In the genomic region with DNA sequence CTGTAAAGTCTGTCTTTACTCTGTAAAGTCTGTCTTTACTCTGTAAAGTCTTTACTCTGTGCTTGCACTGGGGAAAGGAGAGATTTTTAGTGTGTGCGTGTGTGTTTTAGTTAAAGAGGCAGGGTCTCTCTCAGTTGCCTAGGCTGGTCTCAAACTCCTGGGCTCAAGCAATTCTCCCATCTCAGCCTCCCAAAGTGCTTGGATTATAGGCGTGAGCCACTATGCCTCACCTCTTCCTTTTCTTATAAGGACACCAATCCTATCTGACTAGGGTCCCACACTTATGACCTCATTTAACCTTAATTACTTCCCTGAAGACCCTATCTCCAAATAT, we compare ENCODE assay signal across 12 cellular contexts.
DNase-seq lines count a peak whose midpoint lies in the region; ATAC-seq, FAIRE-seq and TF ChIP-seq lines count a peak whose summit lies in the region.
"Had no signal": no experiment of that assay in that cellular context is flagged by ENCODE, and none has a peak within 500 bp of the region (broad histone marks: within the 10 kb centered on the region; RNA-seq: fewer than 3 reads in every experiment).

No MANE protein-coding gene starts in this region.

- no peak for TF ChIP-seq POLR2A in A549 (IDR thresholded peaks at IDR 0.05; ENCODE audit: low read length)
- TF ChIP-seq POLR2A in testis (IDR thresholded peaks at IDR 0.05): no peak

- H3F3A ChIP-seq in GM23248 (ENCODE audit: insufficient read depth): no peaks in the 10 kb centered on the region
- no peaks in the 10 kb centered on the region for H3F3A ChIP-seq in PC-3 (ENCODE audit: low read length, unreplicated experiment)

- 0 out of 2 replicates have a peak overlapping the region, but pooled peaks have one; percentile 42 for H2AFZ ChIP-seq in GM23248
- H2AFZ ChIP-seq in PC-3 (ENCODE audit: low read length): no peak overlapping the region

- no peaks in the 10 kb centered on the region for H4K20me1 ChIP-seq in GM23248 (ENCODE audit: insufficient read depth)
- H4K20me1 ChIP-seq in PC-3 (ENCODE audit: low read length): no peaks in the 10 kb centered on the region

- TF ChIP-seq CTCF in A549 (IDR thresholded peaks at IDR 0.05): peak; percentile 28
- TF ChIP-seq CTCF in PC-3 (conservative IDR thresholded peaks at IDR 0.05; ENCODE audit: low read depth, low read length): 0 out of 2 replicates have a peak, but pooled peaks have one; percentile 22
- peak; percentile 2 for TF ChIP-seq CTCF in foreskin fibroblast (IDR thresholded peaks at IDR 0.05; ENCODE audit: low read depth, low read length)
- TF ChIP-seq CTCF in testis (IDR thresholded peaks at IDR 0.05): no peak

- H3K36me3 ChIP-seq in GM23248 (ENCODE audit: low read depth): no peaks in the 10 kb centered on the region
- no peaks in the 10 kb centered on the region for H3K36me3 ChIP-seq in PC-3 (ENCODE audit: low read depth, low read length)
- no peaks in the 10 kb centered on the region for H3K36me3 ChIP-seq in testis (ENCODE audit: low read depth, missing control alignments)

- FAIRE-seq in A549 (lab: Jason Lieb, UNC): no peak

- in situ Hi-C loops in GM23248 (cut with MboI): no loop called here

- H3K4me2 ChIP-seq in A549: no peak overlapping the region
- no peak overlapping the region for H3K4me2 ChIP-seq in GM23248 (ENCODE audit: unreplicated experiment)
- no peak overlapping the region for H3K4me2 ChIP-seq in PC-3 (ENCODE audit: low read length)

- no peak overlapping the region for H3K27ac ChIP-seq in A549
- H3K27ac ChIP-seq in GM23248: no peak overlapping the region
- H3K27ac ChIP-seq in PC-3 (ENCODE audit: low read length): no peak overlapping the region
- no peak overlapping the region for H3K27ac ChIP-seq in testis

- no peak; a peak in 2 of 5 replicates for TF ChIP-seq RAD21 in A549 (conservative IDR thresholded peaks at IDR 0.05 in 1 of 2, IDR thresholded peaks at IDR 0.05 in 1 of 2)

- WGBS in A549 (ENCODE audit: missing lambda C conversion rate): 24% methylated on average over 2 of the region's 2 CpGs
- 36 to 41% methylated on average over 2 of the region's 2 CpGs for WGBS in GM23248 (ENCODE audit: low coverage in 1 of 2, low lambda C conversion rate in 2 of 2, missing lambda C conversion rate in 2 of 2), 2 experiments
- whole genome bisulfite sequencing in testis, 2 donors: 70 to 84% methylated on average over 2 of the region's 2 CpGs

- DNase-seq in A549 (ENCODE audit: low read depth in 1 of 2, low spot score in 1 of 2) (no peak), GM23248 (no peak), PC-3 (no peak), foreskin fibroblast (no peak), COLO668 (lab: John Stamatoyannopoulos, UW; ENCODE audit: unreplicated experiment) (no peak), AG20443 (ENCODE audit: low spot score) (no peak), testis (no peak)
- no peak for DNase-seq in stimulated activated CD4-positive, alpha-beta T cell treated with anti-CD3 and anti-CD28 coated beads, Interleukin-2, amount 100 ng/mL, for 24 hours
- DNase-seq: DMS79, NCI-H1694 treated with DMSO at 0.1 percent for 48 hours, NCI-H226, NCI-H524 treated with DMSO at 0.1 percent for 48 hours had no signal

- no peaks in the 10 kb centered on the region for H3K27me3 ChIP-seq in GM23248 (replicated peaks; ENCODE audit: insufficient read depth)
- H3K27me3 ChIP-seq in PC-3 (ENCODE audit: low read length): no peaks in the 10 kb centered on the region
- H3K27me3 ChIP-seq in testis: no peaks in the 10 kb centered on the region

- CTCF ChIA-PET in A549 (lab: Yijun Ruan, JAX) (interaction anchor here (0.8 to 3.8 kb wide), 5 partner anchors 16 to 555 kb away, joined by 3 to 17 read pairs (median 3); no protein-coding TSS in a partner anchor), PC-3 (lab: Charles Lee) (no interaction called here)

- peaks cover 8% of the 10 kb centered on the region; the same call in 2 of the 3 replicates for H3K4me1 ChIP-seq in A549
- no peaks in the 10 kb centered on the region for H3K4me1 ChIP-seq in GM23248 (ENCODE audit: insufficient read depth)
- H3K4me1 ChIP-seq in PC-3 (ENCODE audit: insufficient read depth, low read length): peaks cover 5% of the 10 kb centered on the region
- H3K4me1 ChIP-seq in testis: no peaks in the 10 kb centered on the region

- intact Hi-C loops in PC-3 (cut with micrococcal nuclease) (loop anchor here (1.0 to 5.0 kb wide), 2 partner anchors 37 to 646 kb away; no protein-coding TSS in a partner anchor), testis (cut with DNase I; ENCODE audit: low total_unique reads) (no loop called here)

- H3K9me2 ChIP-seq in GM23248 (ENCODE audit: insufficient read depth) (no peaks in the 10 kb centered on the region), PC-3 (replicated peaks; ENCODE audit: low read length) (no peaks in the 10 kb centered on the region)

- no peak overlapping the region for H3K4me3 ChIP-seq in A549
- no peak overlapping the region for H3K4me3 ChIP-seq in GM23248
- H3K4me3 ChIP-seq in PC-3 (ENCODE audit: low read length): no peak overlapping the region
- H3K4me3 ChIP-seq in foreskin fibroblast (ENCODE audit: low read depth in 1 of 2, low read length in 2 of 2): no peak overlapping the region
- no peak overlapping the region for H3K4me3 ChIP-seq in testis

- POLR2A ChIA-PET in A549 (lab: Yijun Ruan, JAX) (no interaction called here), PC-3 (lab: Charles Lee; ENCODE audit: unreplicated experiment) (no interaction called here)

- ATAC-seq in A549 (peak in 1 of 2 experiments; percentile 29; a peak in 2 of 6 replicates), PC-3 (no peak)

- no peak overlapping the region for H3K9ac ChIP-seq in GM23248
- no peak overlapping the region for H3K9ac ChIP-seq in PC-3 (ENCODE audit: low read length)

- H3K79me2 ChIP-seq in GM23248 (ENCODE audit: insufficient read depth): no peaks in the 10 kb centered on the region
- no peaks in the 10 kb centered on the region for H3K79me2 ChIP-seq in PC-3 (ENCODE audit: low read length)

- no TSS peak for BruUV-seq in PC-3 (replicated peaks; lab: Mats Ljungman, UMichigan)

- H3K9me3 ChIP-seq in A549 (no peaks in the 10 kb centered on the region), GM23248 (ENCODE audit: low read depth) (no peaks in the 10 kb centered on the region), PC-3 (ENCODE audit: low read length) (no peaks in the 10 kb centered on the region), testis (no peaks in the 10 kb centered on the region)

- TF ChIP-seq EP300 in A549 (IDR thresholded peaks at IDR 0.05): no peak

TF ChIP-seq in A549, 52 proteins besides CTCF, POLR2A, EP300 and RAD21 (continues in another document):
- no peak for TF ChIP-seq ZFP36 (IDR thresholded peaks at IDR 0.05; ENCODE audit: borderline replicate concordance, partially characterized antibody)
- TF ChIP-seq NR3C1 (IDR thresholded peaks at IDR 0.05): no peak
- TF ChIP-seq, protein P1, sequence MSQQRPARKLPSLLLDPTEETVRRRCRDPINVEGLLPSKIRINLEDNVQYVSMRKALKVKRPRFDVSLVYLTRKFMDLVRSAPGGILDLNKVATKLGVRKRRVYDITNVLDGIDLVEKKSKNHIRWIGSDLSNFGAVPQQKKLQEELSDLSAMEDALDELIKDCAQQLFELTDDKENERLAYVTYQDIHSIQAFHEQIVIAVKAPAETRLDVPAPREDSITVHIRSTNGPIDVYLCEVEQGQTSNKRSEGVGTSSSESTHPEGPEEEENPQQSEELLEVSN (IDR thresholded peaks at IDR 0.05; ENCODE audit: borderline replicate concordance, low read depth): no peak
- no peak for TF ChIP-seq CHD2 (IDR thresholded peaks at IDR 0.05; ENCODE audit: low read length, partially characterized antibody)
- TF ChIP-seq BHLHE40 (IDR thresholded peaks at IDR 0.05; ENCODE audit: low read depth, low read length): no peak
- TF ChIP-seq GATA3 (IDR thresholded peaks at IDR 0.05; ENCODE audit: borderline replicate concordance): no peak
- TF ChIP-seq, protein P2, sequence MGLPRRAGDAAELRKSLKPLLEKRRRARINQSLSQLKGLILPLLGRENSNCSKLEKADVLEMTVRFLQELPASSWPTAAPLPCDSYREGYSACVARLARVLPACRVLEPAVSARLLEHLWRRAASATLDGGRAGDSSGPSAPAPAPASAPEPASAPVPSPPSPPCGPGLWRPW (IDR thresholded peaks at IDR 0.05): no peak
- no peak for TF ChIP-seq JUN (IDR thresholded peaks at IDR 0.05)
- TF ChIP-seq, protein P3, sequence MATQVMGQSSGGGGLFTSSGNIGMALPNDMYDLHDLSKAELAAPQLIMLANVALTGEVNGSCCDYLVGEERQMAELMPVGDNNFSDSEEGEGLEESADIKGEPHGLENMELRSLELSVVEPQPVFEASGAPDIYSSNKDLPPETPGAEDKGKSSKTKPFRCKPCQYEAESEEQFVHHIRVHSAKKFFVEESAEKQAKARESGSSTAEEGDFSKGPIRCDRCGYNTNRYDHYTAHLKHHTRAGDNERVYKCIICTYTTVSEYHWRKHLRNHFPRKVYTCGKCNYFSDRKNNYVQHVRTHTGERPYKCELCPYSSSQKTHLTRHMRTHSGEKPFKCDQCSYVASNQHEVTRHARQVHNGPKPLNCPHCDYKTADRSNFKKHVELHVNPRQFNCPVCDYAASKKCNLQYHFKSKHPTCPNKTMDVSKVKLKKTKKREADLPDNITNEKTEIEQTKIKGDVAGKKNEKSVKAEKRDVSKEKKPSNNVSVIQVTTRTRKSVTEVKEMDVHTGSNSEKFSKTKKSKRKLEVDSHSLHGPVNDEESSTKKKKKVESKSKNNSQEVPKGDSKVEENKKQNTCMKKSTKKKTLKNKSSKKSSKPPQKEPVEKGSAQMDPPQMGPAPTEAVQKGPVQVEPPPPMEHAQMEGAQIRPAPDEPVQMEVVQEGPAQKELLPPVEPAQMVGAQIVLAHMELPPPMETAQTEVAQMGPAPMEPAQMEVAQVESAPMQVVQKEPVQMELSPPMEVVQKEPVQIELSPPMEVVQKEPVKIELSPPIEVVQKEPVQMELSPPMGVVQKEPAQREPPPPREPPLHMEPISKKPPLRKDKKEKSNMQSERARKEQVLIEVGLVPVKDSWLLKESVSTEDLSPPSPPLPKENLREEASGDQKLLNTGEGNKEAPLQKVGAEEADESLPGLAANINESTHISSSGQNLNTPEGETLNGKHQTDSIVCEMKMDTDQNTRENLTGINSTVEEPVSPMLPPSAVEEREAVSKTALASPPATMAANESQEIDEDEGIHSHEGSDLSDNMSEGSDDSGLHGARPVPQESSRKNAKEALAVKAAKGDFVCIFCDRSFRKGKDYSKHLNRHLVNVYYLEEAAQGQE (IDR thresholded peaks at IDR 0.05): no peak
- TF ChIP-seq SREBF2 (IDR thresholded peaks at IDR 0.05): no peak
- no peak for TF ChIP-seq ESRRA (IDR thresholded peaks at IDR 0.05; ENCODE audit: borderline replicate concordance, low read length)
- no peak for TF ChIP-seq RCOR1 (IDR thresholded peaks at IDR 0.05; ENCODE audit: low read depth, low read length)
- TF ChIP-seq HOXA7 (CRISPR knock-in tag; IDR thresholded peaks at IDR 0.05): no peak
- TF ChIP-seq RNF2 (IDR thresholded peaks at IDR 0.05; ENCODE audit: borderline replicate concordance, low read depth): no peak

Comparison
In these comparisons a context has a peak if more than half of its experiments do, and no peak if none do; other contexts are left out.
1. CTCF ChIP-seq: peak in A549 (single experiment), PC-3 (single experiment) and foreskin fibroblast (single experiment); none in testis (0 of 3).